19 cellular contexts compared by ENCODE assay signal in genomic region chr17:61284174-61284573, GRCh38.
DNase-seq lines count a peak whose midpoint lies in the region; ATAC-seq and TF ChIP-seq lines count a peak whose summit lies in the region.
"Had no signal": no experiment of that assay in that cellular context is flagged by ENCODE, and none has a peak within 500 bp of the region (broad histone marks: within the 10 kb centered on the region; RNA-seq: fewer than 3 reads in every experiment).

No MANE protein-coding gene starts in this region.

- no peaks in the 10 kb centered on the region for H3K27me3 ChIP-seq in AG04450 (ENCODE audit: control insufficient read depth, insufficient read depth, low read length)
- H3K27me3 ChIP-seq: upper lobe of right lung had no signal

- no peaks in the 10 kb centered on the region for H3K36me3 Mint-ChIP-seq in Calu3 (ENCODE audit: insufficient read depth, unreplicated experiment)

- no peaks in the 10 kb centered on the region for H3K4me1 Mint-ChIP-seq in Calu3 (ENCODE audit: low read depth, unreplicated experiment)

- POLR2A ChIA-PET in AG04450 (lab: Yijun Ruan, JAX) = interaction anchor here (0.6 to 1.4 kb wide), 2 partner anchors 14 to 32 kb away, joined by 5 to 6 read pairs; no protein-coding TSS in a partner anchor

- peak overlapping the region; percentile 59 for H3K27ac ChIP-seq in AG04450 (ENCODE audit: low read depth, low read length)
- H3K27ac ChIP-seq: upper lobe of right lung had no signal

- no peaks in the 10 kb centered on the region for H3K27me3 Mint-ChIP-seq in Calu3 (ENCODE audit: unreplicated experiment)
- H3K27me3 Mint-ChIP-seq: activated CD8-positive, alpha-beta T cell treated with anti-CD3 and anti-CD28 coated beads for 36 hours had no signal

- H3K27ac Mint-ChIP-seq in Calu3 (ENCODE audit: unreplicated experiment) = no peak overlapping the region
- H3K27ac Mint-ChIP-seq: activated CD8-positive, alpha-beta T cell treated with anti-CD3 and anti-CD28 coated beads for 36 hours; T-helper 2 cell treated with Interferon-gamma antibody and Interleukin-4, amounts not matched to agents 5 μg/mL and 100 μg/mL, for 36 hours had no signal

- intact Hi-C loops in Calu3 (cut with micrococcal nuclease; ENCODE audit: unreplicated experiment) = no loop called here

- H3K4me3 Mint-ChIP-seq in Calu3 (ENCODE audit: low read depth, unreplicated experiment) = no peak overlapping the region
- H3K4me3 Mint-ChIP-seq: activated CD8-positive, alpha-beta T cell treated with anti-CD3 and anti-CD28 coated beads for 36 hours; H9; mesothelial cell of epicardium; T-helper 2 cell treated with Interferon-gamma antibody and Interleukin-4, amounts not matched to agents 5 μg/mL and 100 μg/mL, for 36 hours had no signal

- H3K9me3 Mint-ChIP-seq in Calu3 (ENCODE audit: low read depth, unreplicated experiment) = no peaks in the 10 kb centered on the region
- H3K9me3 Mint-ChIP-seq: mesothelial cell of epicardium; T-helper 2 cell treated with Interferon-gamma antibody and Interleukin-4, amounts not matched to agents 5 μg/mL and 100 μg/mL, for 36 hours had no signal

- in situ Hi-C loops in astrocyte of the cerebellum (cut with HindIII; ENCODE audit: low sequenced_read_pairs) = no loop called here

- no peak for TF ChIP-seq CTCF in AG04450 (IDR thresholded peaks at IDR 0.05; ENCODE audit: low read depth, low read length)
- no peak for TF ChIP-seq CTCF in astrocyte of the cerebellum (IDR thresholded peaks at IDR 0.05; ENCODE audit: low read depth, low read length, missing control alignments)
- TF ChIP-seq CTCF in Calu3 (IDR thresholded peaks at IDR 0.05; ENCODE audit: unreplicated experiment) = no peak

- H3K9me3 ChIP-seq in AG04450 (ENCODE audit: control insufficient read depth, insufficient read depth, low read length) = no peaks in the 10 kb centered on the region
- H3K9me3 ChIP-seq: upper lobe of right lung had no signal

- H3K4me3 ChIP-seq in AG04450 (ENCODE audit: low read depth, low read length) (no peak overlapping the region), astrocyte of the cerebellum (ENCODE audit: low read depth, low read length) (no peak overlapping the region)
- H3K4me3 ChIP-seq: upper lobe of right lung had no signal

- no TSS peak for BruUV-seq in Calu3 (replicated peaks; lab: Mats Ljungman, UMichigan)

- no peak for ATAC-seq in activated CD4-positive, CD25-positive, alpha-beta regulatory T cell treated with anti-CD3 and anti-CD28 coated beads, Interleukin-2, amount 50 U/mL, for 24 hours
- ATAC-seq: activated CD8-positive, alpha-beta T cell treated with anti-CD3 and anti-CD28 coated beads for 36 hours; upper lobe of right lung had no signal

- CTCF ChIA-PET in AG04450 (lab: Charles Lee) (no interaction called here), Calu3 (lab: Charles Lee) (no interaction called here)

- no peak for DNase-seq in AG04450 (ENCODE audit: low read depth, low spot score)
- DNase-seq in HK-2 (ENCODE audit: unreplicated experiment) = peak; percentile 29
- DNase-seq in astrocyte of the cerebellum (ENCODE audit: low read depth) = peak; percentile 53
- peak; percentile 31 for DNase-seq in kidney glomerular epithelial cell (lab: John Stamatoyannopoulos, UW)
- DNase-seq in NCI-H187 (lab: John Stamatoyannopoulos, UW) = no peak
- DNase-seq in activated CD4-positive, alpha-beta T cell treated with anti-CD3 and anti-CD28 coated beads, Interleukin-2, amount 50 U/mL, for 4 hours = no peak
- no peak for DNase-seq in Calu3
- DNase-seq: activated CD8-positive, alpha-beta T cell treated with anti-CD3 and anti-CD28 coated beads for 36 hours; AML-193; caudate nucleus; H9; NCI-H1105 treated with DMSO at 0.1 percent for 48 hours; NCI-H510A; posterior cingulate gyrus; stimulated activated CD4-positive, alpha-beta T cell treated with anti-CD3 and anti-CD28 coated beads, Interleukin-2, amount 100 ng/mL, for 24 hours; upper lobe of right lung had no signal

Comparison
In these comparisons a context has a peak if more than half of its experiments do, and no peak if none do; other contexts are left out.
1. DNase-seq: peak in HK-2 (single experiment), astrocyte of the cerebellum (single experiment) and kidney glomerular epithelial cell (single experiment); none in AG04450 (single experiment), NCI-H187 (0 of 2), activated CD4-positive, alpha-beta T cell treated with anti-CD3 and anti-CD28 coated beads, Interleukin-2, amount 50 U/mL, for 4 hours (0 of 2) and Calu3 (single experiment).